In the genomic region with DNA sequence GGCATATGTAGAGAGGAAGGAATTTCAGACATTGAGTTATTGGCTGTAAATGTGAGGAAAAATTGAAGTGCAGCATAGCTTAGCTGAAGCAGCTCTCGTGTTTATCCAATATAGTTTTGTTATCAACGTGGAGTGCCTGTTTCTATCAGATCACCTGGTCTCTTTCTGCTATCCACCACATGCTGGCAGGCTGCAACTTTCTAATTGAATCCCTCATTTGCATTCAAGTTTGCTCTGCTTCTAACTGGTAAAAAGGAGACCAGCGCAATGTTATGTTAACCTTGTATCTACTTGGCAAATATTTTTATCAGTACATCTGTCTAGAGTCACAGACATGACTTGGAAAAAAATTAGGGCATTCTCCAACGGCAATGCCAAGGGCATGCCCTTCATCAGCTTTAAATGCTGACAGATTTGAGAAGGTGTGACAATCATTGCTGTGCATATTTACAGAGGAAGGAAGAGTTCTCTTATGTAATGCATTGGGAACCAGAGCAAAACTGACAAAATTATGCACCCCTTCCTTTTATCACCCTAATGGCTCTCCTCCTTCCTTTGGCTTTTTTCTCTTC, we compare ENCODE assay signal across 30 cellular contexts.
DNase-seq lines count a peak whose midpoint lies in the region; ATAC-seq, FAIRE-seq and TF ChIP-seq lines count a peak whose summit lies in the region.
"Had no signal": no experiment of that assay in that cellular context is flagged by ENCODE, and none has a peak within 500 bp of the region (broad histone marks: within the 10 kb centered on the region; RNA-seq: fewer than 3 reads in every experiment).

No MANE protein-coding gene starts in this region.

- RAD21 ChIA-PET in GM12878 (lab: Charles Lee; ENCODE audit: unreplicated experiment) = no interaction called here

- TF ChIP-seq POLR2A in GM12878 (IDR thresholded peaks at IDR 0.05; ENCODE audit: low read depth, low read length) = no peak

- H2AFZ ChIP-seq in GM12878 (ENCODE audit: control insufficient read depth, low read depth, low read length) = no peak overlapping the region

- ATAC-seq in HG02852 (IDR thresholded peaks at IDR 0.05; ENCODE audit: unreplicated experiment) = peak; percentile 68
- no peak for ATAC-seq in GM12878
- no peak for ATAC-seq in HG02763 (IDR thresholded peaks at IDR 0.05; ENCODE audit: unreplicated experiment)
- ATAC-seq in GM19452 (IDR thresholded peaks at IDR 0.05; ENCODE audit: unreplicated experiment) = no peak
- ATAC-seq in GM21447 (IDR thresholded peaks at IDR 0.05; ENCODE audit: unreplicated experiment) = no peak
- ATAC-seq: stimulated activated effector memory CD8-positive, alpha-beta T cell treated with anti-CD3 and anti-CD28 coated beads, Interleukin-12 subunit alpha, Interleukin-12 subunit beta, amount 100 ng/mL, for 72 hours had no signal

- BruUV-seq in GM12878 (replicated peaks; lab: Mats Ljungman, UMichigan) = no TSS peak

- no peak overlapping the region for H3K27ac ChIP-seq in GM12878 (ENCODE audit: control insufficient read depth, insufficient read depth)
- H3K27ac ChIP-seq: C4-2B, cardiac muscle cell, coronary artery, epithelial cell of prostate had no signal

- H3K4me1 ChIP-seq in GM12878 (ENCODE audit: control insufficient read depth, insufficient read depth, low read length) = no peaks in the 10 kb centered on the region

- no peaks in the 10 kb centered on the region for H3K9me3 ChIP-seq in GM12878 (replicated peaks; ENCODE audit: control insufficient read depth, insufficient read depth, low read length)

- in situ Hi-C loops in GM12878 (cut with MboI) = no loop called here

- no peaks in the 10 kb centered on the region for H3K79me2 ChIP-seq in GM12878 (ENCODE audit: control insufficient read depth, insufficient read depth, low read length)

- no peaks in the 10 kb centered on the region for H4K20me1 ChIP-seq in GM12878 (ENCODE audit: control insufficient read depth, insufficient read depth)

- H3K4me3 ChIP-seq in GM12878 = no peak overlapping the region
- H3K4me3 ChIP-seq: cardiac muscle cell, coronary artery had no signal

- intact Hi-C loops in GM12878 (cut with micrococcal nuclease; ENCODE audit: unreplicated experiment) = no loop called here

- CTCF ChIA-PET in GM12878 (lab: Yijun Ruan, JAX) = no interaction called here

- H3K4me2 ChIP-seq in GM12878 (ENCODE audit: control insufficient read depth, insufficient read depth) = no peak overlapping the region; the same call in 1 of the 2 replicates

- WGBS in GM12878 (ENCODE audit: insufficient coverage, insufficient replicate concordance, low lambda C conversion rate, missing lambda C conversion rate) = 17% methylated on average over 4 of the region's 4 CpGs

- no peak for TF ChIP-seq CTCF in GM12878 (IDR thresholded peaks at IDR 0.05 in 2 of 3, conservative IDR thresholded peaks at IDR 0.05 in 1 of 3; ENCODE audit: control insufficient read depth in 2 of 3, extremely low read depth in 1 of 3, insufficient read depth in 1 of 3, low read depth in 3 of 3, low read length in 3 of 3)

- no peak overlapping the region for H3K9ac ChIP-seq in GM12878 (ENCODE audit: control insufficient read depth, insufficient read depth, low read length)

- no peaks in the 10 kb centered on the region for H3K36me3 ChIP-seq in GM12878 (ENCODE audit: control insufficient read depth in 2 of 2, insufficient read depth in 2 of 2, low read length in 1 of 2)
- H3K36me3 ChIP-seq: cardiac muscle cell had no signal

- peak; percentile 21 for DNase-seq in NCI-H146 (lab: John Stamatoyannopoulos, UW)
- DNase-seq in NCI-H146 treated with DMSO at 0.1 percent for 48 hours (lab: John Stamatoyannopoulos, UW; ENCODE audit: unreplicated experiment) = no peak
- DNase-seq in GM12878 (ENCODE audit: low read depth, low spot score) = no peak
- no peak for DNase-seq in foreskin melanocyte
- DNase-seq: 8988T; activated B cell treated with CpG ODN at 0.5 μM for 24 hours; activated CD4-positive, alpha-beta T cell treated with anti-CD3 and anti-CD28 coated beads, Interleukin-2, amount 50 U/mL, for 1 hour; activated gamma-delta T cell treated with Interleukin-2 at 50 U/mL for 16 hours; activated naive CD8-positive, alpha-beta T cell treated with anti-CD3 and anti-CD28 coated beads, Interleukin-2, amount 10 ng/mL, durations not matched to agents 7 days and 5 days; activated T-cell treated with anti-CD3 and anti-CD28 coated beads, Interleukin-2, amount 50 U/mL, for 24 hours; aorta; DMS79 treated with DMSO at 0.1 percent for 48 hours; effector memory CD4-positive, alpha-beta T cell; GF-D8; Karpas-422; mammary epithelial cell; NCI-H1417; NCI-H2081; NCI-H82; nephron progenitor cell; stimulated activated CD4-positive, alpha-beta T cell treated with anti-CD3 and anti-CD28 coated beads, Interleukin-15, amount 100 ng/mL, for 24 hours had no signal

- H3K27me3 ChIP-seq in GM12878 (replicated peaks in 1 of 2; ENCODE audit: control insufficient read depth in 2 of 2, insufficient read depth in 2 of 2, low read length in 1 of 2) = no peaks in the 10 kb centered on the region
- H3K27me3 ChIP-seq: cardiac muscle cell had no signal

- POLR2A ChIA-PET in GM12878 (lab: Charles Lee) = no interaction called here

- TF ChIP-seq EP300 in GM12878 (IDR thresholded peaks at IDR 0.05; ENCODE audit: borderline replicate concordance in 1 of 2, control insufficient read depth in 1 of 2, low read depth in 2 of 2, low read length in 2 of 2) = no peak

- SMC1A ChIA-PET in GM12878 (lab: Charles Lee; ENCODE audit: uncharacterized antibody, unreplicated experiment) = no interaction called here

- FAIRE-seq in GM12878 (lab: Jason Lieb, UNC) = peak; percentile 77

- no peak for TF ChIP-seq RAD21 in GM12878 (IDR thresholded peaks at IDR 0.05; ENCODE audit: insufficient read depth, low read depth, low read length)

TF ChIP-seq in GM12878, 131 proteins besides CTCF, POLR2A, EP300 and RAD21:
- TF ChIP-seq, protein P1, sequence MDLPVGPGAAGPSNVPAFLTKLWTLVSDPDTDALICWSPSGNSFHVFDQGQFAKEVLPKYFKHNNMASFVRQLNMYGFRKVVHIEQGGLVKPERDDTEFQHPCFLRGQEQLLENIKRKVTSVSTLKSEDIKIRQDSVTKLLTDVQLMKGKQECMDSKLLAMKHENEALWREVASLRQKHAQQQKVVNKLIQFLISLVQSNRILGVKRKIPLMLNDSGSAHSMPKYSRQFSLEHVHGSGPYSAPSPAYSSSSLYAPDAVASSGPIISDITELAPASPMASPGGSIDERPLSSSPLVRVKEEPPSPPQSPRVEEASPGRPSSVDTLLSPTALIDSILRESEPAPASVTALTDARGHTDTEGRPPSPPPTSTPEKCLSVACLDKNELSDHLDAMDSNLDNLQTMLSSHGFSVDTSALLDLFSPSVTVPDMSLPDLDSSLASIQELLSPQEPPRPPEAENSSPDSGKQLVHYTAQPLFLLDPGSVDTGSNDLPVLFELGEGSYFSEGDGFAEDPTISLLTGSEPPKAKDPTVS (IDR thresholded peaks at IDR 0.05; ENCODE audit: low read depth, low read length) = no peak
- TF ChIP-seq POU2F2 (IDR thresholded peaks at IDR 0.05; ENCODE audit: borderline replicate concordance, low read depth, low read length) = 0 out of 3 replicates have a peak, but pooled peaks have one; percentile 26
